ENCODE assay signal across 9 cellular contexts in the genomic region with DNA sequence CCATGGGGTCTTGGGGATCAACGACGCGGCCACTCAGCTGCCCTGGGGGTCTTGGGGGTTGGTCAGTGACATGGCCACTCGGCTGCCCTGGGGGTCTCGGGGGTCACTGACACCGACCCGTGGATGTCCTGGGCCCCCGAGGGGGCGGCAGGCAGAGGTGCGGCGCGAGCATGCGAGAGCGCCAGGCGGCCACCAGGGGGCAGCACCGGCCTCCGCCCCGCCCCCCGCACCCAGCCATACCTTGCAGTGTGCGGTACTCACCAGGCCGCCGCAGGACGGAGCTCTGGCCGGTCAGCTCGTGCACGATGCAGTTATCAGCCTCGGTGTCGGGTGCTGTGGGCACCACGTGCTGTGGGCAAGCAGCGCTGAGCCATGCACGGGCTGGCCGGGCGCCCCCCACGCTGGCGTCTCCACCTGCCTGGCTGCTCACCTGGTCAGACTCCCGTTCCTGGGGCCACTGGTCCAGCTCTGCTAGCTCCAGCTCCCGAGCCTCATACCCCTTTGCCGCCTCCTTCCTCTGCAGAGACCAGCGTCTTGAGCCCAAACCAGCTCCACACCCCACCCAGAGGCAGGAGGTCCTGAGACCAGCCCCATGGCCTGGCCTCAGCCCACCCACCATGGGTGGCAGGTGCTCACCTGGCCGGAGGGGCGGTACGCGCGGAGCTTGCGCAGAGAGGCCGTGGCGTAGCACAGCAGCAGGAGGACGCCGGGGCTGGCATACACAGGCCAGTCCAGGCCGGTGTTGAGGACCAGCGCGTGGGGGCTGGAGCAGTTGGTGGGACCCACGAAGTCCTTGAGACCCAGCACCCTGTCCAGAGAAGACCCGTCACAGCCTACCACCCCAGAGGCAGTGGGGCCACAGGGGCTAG. TPM values are rescaled to one million over a fixed set of nuclear protein-coding genes. Genes with fewer than 3 reads are reported as not detected.
DNase-seq lines count a peak whose midpoint lies in the region; ATAC-seq and TF ChIP-seq lines count a peak whose summit lies in the region.
"Had no signal": no experiment of that assay in that cellular context is flagged by ENCODE, and none has a peak within 500 bp of the region (broad histone marks: within the 10 kb centered on the region; RNA-seq: fewer than 3 reads in every experiment).

No MANE protein-coding gene starts in this region.

- H3K36me3 ChIP-seq in BLaER1: peaks cover 89% of the 10 kb centered on the region
- H3K36me3 ChIP-seq in liver (ENCODE audit: control insufficient read depth in 4 of 4, insufficient read depth in 3 of 4, low read depth in 1 of 4, low read length in 3 of 4): peaks cover 4 to 49% (median 19%) of the 10 kb centered on the region in 4 donors

- peak; percentile 78 for DNase-seq in NAMALWA (ENCODE audit: low spot score)
- peak; percentile 89 for DNase-seq in activated CD4-positive, alpha-beta T cell treated with anti-CD3 and anti-CD28 coated beads for 36 hours
- DNase-seq in central memory CD8-positive, alpha-beta T cell (ENCODE audit: low spot score in 2 of 2): peak; percentile 51 to 63
- DNase-seq in stimulated activated CD8-positive, alpha-beta memory T cell treated with anti-CD3 and anti-CD28 coated beads, Interleukin-12 subunit alpha, Interleukin-12 subunit beta, amount 100 ng/mL, for 1 hour (ENCODE audit: low read depth): peak; percentile 25

- H3K4me3 Mint-ChIP-seq in activated CD4-positive, alpha-beta T cell treated with anti-CD3 and anti-CD28 coated beads for 36 hours: no peak overlapping the region
- no peak overlapping the region for H3K4me3 Mint-ChIP-seq in central memory CD8-positive, alpha-beta T cell

- CTCF ChIA-PET in activated CD4-positive, alpha-beta T cell treated with anti-CD3 and anti-CD28 coated beads for 36 hours (lab: Charles Lee): interaction anchor here (0.5 to 3.8 kb wide), 28 partner anchors 10 to 434 kb away, joined by 3 to 59 read pairs (median 4); partner anchors contain the start of genes CDH15, PIEZO1 and ZFPM1

- H3K27me3 Mint-ChIP-seq in activated CD4-positive, alpha-beta T cell treated with anti-CD3 and anti-CD28 coated beads for 36 hours: no peaks in the 10 kb centered on the region
- no peaks in the 10 kb centered on the region for H3K27me3 Mint-ChIP-seq in central memory CD8-positive, alpha-beta T cell
- H3K27me3 Mint-ChIP-seq: IgD-negative memory B cell had no signal

- no peaks in the 10 kb centered on the region for H3K4me1 Mint-ChIP-seq in activated CD4-positive, alpha-beta T cell treated with anti-CD3 and anti-CD28 coated beads for 36 hours
- peaks cover 5% of the 10 kb centered on the region for H3K4me1 Mint-ChIP-seq in central memory CD8-positive, alpha-beta T cell

- no peaks in the 10 kb centered on the region for H3K9me3 ChIP-seq in BLaER1
- H3K9me3 ChIP-seq in liver (ENCODE audit: control insufficient read depth in 4 of 4, low read length in 3 of 4): no peaks in the 10 kb centered on the region

- 45% methylated on average over 54 of the region's 54 CpGs for WGBS in liver

- intact Hi-C loops in activated CD4-positive, alpha-beta T cell treated with anti-CD3 and anti-CD28 coated beads for 36 hours (cut with DNase I, micrococcal nuclease): loop anchor here (1.0 to 5.0 kb wide), 9 partner anchors 47 to 479 kb away; partner anchors contain the start of genes PIEZO1 (in 2 of the 2), APRT (in 1 of the 2), CDT1 (in 1 of the 2) and GALNS (in 1 of the 2)

- TF ChIP-seq CTCF in liver (IDR thresholded peaks at IDR 0.05; ENCODE audit: low read depth, low read length, missing input control): peak; percentile 90

- H3K4me3 ChIP-seq in BLaER1: no peak overlapping the region
- H3K4me3 ChIP-seq in liver (ENCODE audit: low read depth in 1 of 3, low read length in 3 of 3): no peak overlapping the region

- POLR2A ChIA-PET in activated CD4-positive, alpha-beta T cell treated with anti-CD3 and anti-CD28 coated beads for 36 hours (lab: Charles Lee): interaction anchor here (0.6 kb wide), 1 partner anchor 73 kb away, joined by 5 read pairs; no protein-coding TSS in a partner anchor

- H3K4me2 ChIP-seq in BLaER1: peak overlapping the region; percentile 85

- H3K27me3 ChIP-seq in BLaER1 (no peaks in the 10 kb centered on the region), liver (ENCODE audit: control insufficient read depth in 4 of 4, insufficient read depth in 4 of 4, low read length in 3 of 4) (no peaks in the 10 kb centered on the region)

- H3K27ac ChIP-seq in BLaER1 (peak overlapping the region; percentile 60; the same call in 1 of the 2 replicates), liver (ENCODE audit: low read depth in 1 of 2, low read length in 2 of 2) (no peak overlapping the region)

- H3K36me3 Mint-ChIP-seq in activated CD4-positive, alpha-beta T cell treated with anti-CD3 and anti-CD28 coated beads for 36 hours (ENCODE audit: low read depth): peaks cover 5% of the 10 kb centered on the region
- H3K36me3 Mint-ChIP-seq in central memory CD8-positive, alpha-beta T cell (ENCODE audit: insufficient read depth): peaks cover 13% of the 10 kb centered on the region

- peaks cover 96% of the 10 kb centered on the region for H4K20me1 ChIP-seq in BLaER1

- no peak overlapping the region for H3K27ac Mint-ChIP-seq in activated CD4-positive, alpha-beta T cell treated with anti-CD3 and anti-CD28 coated beads for 36 hours
- H3K27ac Mint-ChIP-seq in central memory CD8-positive, alpha-beta T cell (ENCODE audit: low read depth): no peak overlapping the region

- H3K4me1 ChIP-seq in BLaER1 (peaks cover 56% of the 10 kb centered on the region), liver (ENCODE audit: control insufficient read depth in 4 of 4, insufficient read depth in 4 of 4, low read length in 3 of 4) (peaks cover 0 to 2% (median under 1%) of the 10 kb centered on the region in 4 donors)

- peak in 1 of 2 donors; percentile 80 for TF ChIP-seq RAD21 in liver (IDR thresholded peaks at IDR 0.05)

- H3K9ac ChIP-seq in BLaER1 (peak overlapping the region; percentile 60; the same call in 1 of the 2 replicates), liver (ENCODE audit: low read depth in 1 of 2, low read length in 2 of 2) (no peak overlapping the region)

- ATAC-seq in GM19023 (IDR thresholded peaks at IDR 0.05; ENCODE audit: unreplicated experiment): peak; percentile 49
- ATAC-seq in activated CD4-positive, alpha-beta T cell treated with anti-CD3 and anti-CD28 coated beads for 36 hours: peak; percentile 91
- peak; percentile 81 for ATAC-seq in central memory CD8-positive, alpha-beta T cell (replicated peaks; ENCODE audit: extremely low read depth, poor library complexity, severe bottlenecking)
- ATAC-seq in GM21367 (IDR thresholded peaks at IDR 0.05; ENCODE audit: unreplicated experiment): no peak

- H3K9me3 Mint-ChIP-seq in activated CD4-positive, alpha-beta T cell treated with anti-CD3 and anti-CD28 coated beads for 36 hours (ENCODE audit: low read depth): no peaks in the 10 kb centered on the region
- no peaks in the 10 kb centered on the region for H3K9me3 Mint-ChIP-seq in central memory CD8-positive, alpha-beta T cell
- H3K9me3 Mint-ChIP-seq: IgD-negative memory B cell had no signal

TF ChIP-seq in liver, 16 proteins besides CTCF, POLR2A, EP300 and RAD21:
- TF ChIP-seq HNF4G (IDR thresholded peaks at IDR 0.05) (no peak), NR2F2 (IDR thresholded peaks at IDR 0.05) (no peak), JUND (IDR thresholded peaks at IDR 0.05) (no peak), YY1 (IDR thresholded peaks at IDR 0.05) (no peak), HNF4A (conservative IDR thresholded peaks at IDR 0.05) (no peak)
- TF ChIP-seq, protein P1, sequence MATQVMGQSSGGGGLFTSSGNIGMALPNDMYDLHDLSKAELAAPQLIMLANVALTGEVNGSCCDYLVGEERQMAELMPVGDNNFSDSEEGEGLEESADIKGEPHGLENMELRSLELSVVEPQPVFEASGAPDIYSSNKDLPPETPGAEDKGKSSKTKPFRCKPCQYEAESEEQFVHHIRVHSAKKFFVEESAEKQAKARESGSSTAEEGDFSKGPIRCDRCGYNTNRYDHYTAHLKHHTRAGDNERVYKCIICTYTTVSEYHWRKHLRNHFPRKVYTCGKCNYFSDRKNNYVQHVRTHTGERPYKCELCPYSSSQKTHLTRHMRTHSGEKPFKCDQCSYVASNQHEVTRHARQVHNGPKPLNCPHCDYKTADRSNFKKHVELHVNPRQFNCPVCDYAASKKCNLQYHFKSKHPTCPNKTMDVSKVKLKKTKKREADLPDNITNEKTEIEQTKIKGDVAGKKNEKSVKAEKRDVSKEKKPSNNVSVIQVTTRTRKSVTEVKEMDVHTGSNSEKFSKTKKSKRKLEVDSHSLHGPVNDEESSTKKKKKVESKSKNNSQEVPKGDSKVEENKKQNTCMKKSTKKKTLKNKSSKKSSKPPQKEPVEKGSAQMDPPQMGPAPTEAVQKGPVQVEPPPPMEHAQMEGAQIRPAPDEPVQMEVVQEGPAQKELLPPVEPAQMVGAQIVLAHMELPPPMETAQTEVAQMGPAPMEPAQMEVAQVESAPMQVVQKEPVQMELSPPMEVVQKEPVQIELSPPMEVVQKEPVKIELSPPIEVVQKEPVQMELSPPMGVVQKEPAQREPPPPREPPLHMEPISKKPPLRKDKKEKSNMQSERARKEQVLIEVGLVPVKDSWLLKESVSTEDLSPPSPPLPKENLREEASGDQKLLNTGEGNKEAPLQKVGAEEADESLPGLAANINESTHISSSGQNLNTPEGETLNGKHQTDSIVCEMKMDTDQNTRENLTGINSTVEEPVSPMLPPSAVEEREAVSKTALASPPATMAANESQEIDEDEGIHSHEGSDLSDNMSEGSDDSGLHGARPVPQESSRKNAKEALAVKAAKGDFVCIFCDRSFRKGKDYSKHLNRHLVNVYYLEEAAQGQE (IDR thresholded peaks at IDR 0.05): no peak

RNA-seq across cellular contexts. Expression of gene CTU2, which starts 31.2 kb away (rescaled TPM):
- 10 to 100 TPM; 29.6 to 36.2 TPM for total RNA-seq in activated CD4-positive, alpha-beta T cell treated with anti-CD3 and anti-CD28 coated beads for 36 hours
- 1 to 10 TPM; 7.0 to 8.5 TPM for total RNA-seq in liver
- 1 to 10 TPM; 7.2 to 7.7 TPM for polyA plus RNA-seq in liver

RNA-seq across cellular contexts. Expression of gene RNF166, which starts 31.3 kb away (rescaled TPM):
- 10 to 100 TPM; 44.0 to 49.7 TPM for total RNA-seq in activated CD4-positive, alpha-beta T cell treated with anti-CD3 and anti-CD28 coated beads for 36 hours
- 1 to 10 TPM; 7.9 to 9.1 TPM for total RNA-seq in liver
- 1 to 10 TPM; 6.5 to 7.3 TPM for polyA plus RNA-seq in liver

RNA-seq across cellular contexts. Expression of gene PIEZO1, which starts 47.5 kb away (rescaled TPM):
- 100 to 1,000 TPM; 105 to 126 TPM for total RNA-seq in activated CD4-positive, alpha-beta T cell treated with anti-CD3 and anti-CD28 coated beads for 36 hours
- 10 to 100 TPM; 59.7 to 74.7 TPM for total RNA-seq in liver
- 10 to 100 TPM; 15.3 to 58.7 TPM for polyA plus RNA-seq in liver

RNA-seq across cellular contexts. Expression of gene SNAI3, which starts 51.2 kb away (rescaled TPM):
- total RNA-seq in activated CD4-positive, alpha-beta T cell treated with anti-CD3 and anti-CD28 coated beads for 36 hours: 1 to 10 TPM; 3.6 to 4.1 TPM
- total RNA-seq in liver: under 1 TPM; 0.05 to 0.17 TPM
- polyA plus RNA-seq in liver: under 1 TPM; 0.24 to 0.48 TPM

Comparison
In these comparisons a context has a peak if more than half of its experiments do, and no peak if none do; other contexts are left out.
1. DNase-seq: peak in every context shown above with its lines; median percentile 89 in activated CD4-positive, alpha-beta T cell treated with anti-CD3 and anti-CD28 coated beads for 36 hours; 78 in NAMALWA; 57 in central memory CD8-positive, alpha-beta T cell; 25 in stimulated activated CD8-positive, alpha-beta memory T cell treated with anti-CD3 and anti-CD28 coated beads, Interleukin-12 subunit alpha, Interleukin-12 subunit beta, amount 100 ng/mL, for 1 hour.
2. RNA of gene RNF166, which starts 31.3 kb away (total RNA-seq): 44.0 to 49.7 TPM in activated CD4-positive, alpha-beta T cell treated with anti-CD3 and anti-CD28 coated beads for 36 hours; 7.9 to 9.1 TPM in liver; every median in the first group is over 4 times any median in the second.